11 cellular contexts compared by ENCODE assay signal in the genomic region with DNA sequence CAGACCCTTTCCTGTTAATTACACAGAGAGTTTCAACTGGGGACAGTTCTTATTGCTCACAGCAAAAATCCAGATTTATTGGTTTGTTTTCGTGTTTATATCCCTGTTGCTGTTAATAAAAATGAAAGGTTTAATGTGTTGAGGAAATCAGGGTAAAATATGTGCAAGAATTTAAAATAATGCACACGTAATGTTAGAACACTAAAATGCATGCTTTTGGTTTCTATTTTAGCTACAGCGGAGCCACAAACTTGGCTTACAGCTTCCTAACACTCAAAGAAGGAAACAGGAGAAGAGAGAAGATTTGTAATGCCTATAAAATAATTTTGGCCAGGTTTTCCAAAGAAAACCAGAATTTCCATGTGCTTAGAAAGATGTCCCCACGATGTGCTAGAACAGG.
DNase-seq lines count a peak whose midpoint lies in the region; ATAC-seq and TF ChIP-seq lines count a peak whose summit lies in the region.
"Had no signal": no experiment of that assay in that cellular context is flagged by ENCODE, and none has a peak within 500 bp of the region (broad histone marks: within the 10 kb centered on the region; RNA-seq: fewer than 3 reads in every experiment).

No MANE protein-coding gene starts in this region.

- H3K27ac ChIP-seq in CD4-positive, alpha-beta memory T cell (ENCODE audit: low read depth, low read length): no peak overlapping the region

- H3K36me3 Mint-ChIP-seq in CD4-positive, alpha-beta memory T cell: no peaks in the 10 kb centered on the region
- no peaks in the 10 kb centered on the region for H3K36me3 Mint-ChIP-seq in natural killer cell

- ATAC-seq in HG02870 (IDR thresholded peaks at IDR 0.05; ENCODE audit: unreplicated experiment) (peak; percentile 25), natural killer cell (peak in 1 of 3 donors; percentile 43)

- H3K9me3 Mint-ChIP-seq in CD4-positive, alpha-beta memory T cell: no peaks in the 10 kb centered on the region
- H3K9me3 Mint-ChIP-seq in natural killer cell: no peaks in the 10 kb centered on the region

- H3K36me3 ChIP-seq in CD4-positive, alpha-beta memory T cell (ENCODE audit: insufficient read depth, low read length): no peaks in the 10 kb centered on the region

- peaks cover 3 to 17% (median 7%) of the 10 kb centered on the region in 4 donors for H3K4me1 Mint-ChIP-seq in CD4-positive, alpha-beta memory T cell
- H3K4me1 Mint-ChIP-seq in natural killer cell: peaks cover 10% of the 10 kb centered on the region in 2 donors

- peaks cover 6% of the 10 kb centered on the region for H3K4me1 ChIP-seq in CD4-positive, alpha-beta memory T cell (ENCODE audit: insufficient read depth, low read length)

- no peak for DNase-seq in CD4-positive, alpha-beta memory T cell
- peak; percentile 5 for DNase-seq in astrocyte of the cerebellum (ENCODE audit: low read depth)
- no peak for DNase-seq in natural killer cell
- no peak for DNase-seq in GF-D8 (lab: John Stamatoyannopoulos, UW)
- DNase-seq in superior temporal gyrus (ENCODE audit: extremely low spot score): no peak
- DNase-seq in amniotic stem cell (lab: John Stamatoyannopoulos, UW): no peak
- no peak for DNase-seq in NCI-H748 (lab: John Stamatoyannopoulos, UW; ENCODE audit: unreplicated experiment)
- DNase-seq: dermis blood vessel endothelial cell, NCI-H2029 treated with DMSO at 0.1 percent for 48 hours, SHP77 treated with DMSO at 0.1 percent for 48 hours had no signal

- peak overlapping the region in 5 of 7 donors; percentile 2 to 77 (median 54) for H3K27ac Mint-ChIP-seq in CD4-positive, alpha-beta memory T cell
- no peak overlapping the region for H3K27ac Mint-ChIP-seq in natural killer cell

- H3K9me3 ChIP-seq in CD4-positive, alpha-beta memory T cell (ENCODE audit: control insufficient read depth in 1 of 2, low read length in 2 of 2): no peaks in the 10 kb centered on the region

- intact Hi-C loops in CD4-positive, alpha-beta memory T cell (cut with micrococcal nuclease): no loop called here
- intact Hi-C loops in natural killer cell (cut with micrococcal nuclease): no loop called here

- peak overlapping the region; percentile 17 to 84 (median 74) for H3K4me3 Mint-ChIP-seq in CD4-positive, alpha-beta memory T cell
- H3K4me3 Mint-ChIP-seq in natural killer cell: peak overlapping the region; percentile 82

- POLR2A ChIA-PET in CD4-positive, alpha-beta memory T cell (lab: Charles Lee; ENCODE audit: partially characterized antibody): no interaction called here

- CTCF ChIA-PET in CD4-positive, alpha-beta memory T cell (lab: Charles Lee; ENCODE audit: partially characterized antibody): interaction anchor here (1.0 kb wide), 1 partner anchor 10 kb away, joined by 4 read pairs; no protein-coding TSS in a partner anchor

- H3K27me3 Mint-ChIP-seq in CD4-positive, alpha-beta memory T cell: peaks cover 0 to 2% of the 10 kb centered on the region in 2 donors
- peaks cover 8 to 36% of the 10 kb centered on the region in 2 donors for H3K27me3 Mint-ChIP-seq in natural killer cell (ENCODE audit: low read depth in 2 of 2)

- no peaks in the 10 kb centered on the region for H3K27me3 ChIP-seq in CD4-positive, alpha-beta memory T cell (ENCODE audit: insufficient read depth, low read length)

- TF ChIP-seq CTCF in astrocyte of the cerebellum (IDR thresholded peaks at IDR 0.05; ENCODE audit: low read depth, low read length, missing control alignments) (no peak), natural killer cell (IDR thresholded peaks at IDR 0.05) (no peak)

- in situ Hi-C loops in astrocyte of the cerebellum (cut with HindIII; ENCODE audit: low sequenced_read_pairs): no loop called here

- H3K4me3 ChIP-seq in CD4-positive, alpha-beta memory T cell (ENCODE audit: low read length in 2 of 2): peak overlapping the region in 1 of 2 donors; percentile 38
- H3K4me3 ChIP-seq in astrocyte of the cerebellum (ENCODE audit: low read depth, low read length): no peak overlapping the region

Comparison
In these comparisons a context has a peak if more than half of its experiments do, and no peak if none do; other contexts are left out.
1. H3K27ac Mint-ChIP-seq: peak in CD4-positive, alpha-beta memory T cell (5 of 7); none in natural killer cell (0 of 2).